8 cellular contexts compared by ENCODE assay signal in the genomic region with DNA sequence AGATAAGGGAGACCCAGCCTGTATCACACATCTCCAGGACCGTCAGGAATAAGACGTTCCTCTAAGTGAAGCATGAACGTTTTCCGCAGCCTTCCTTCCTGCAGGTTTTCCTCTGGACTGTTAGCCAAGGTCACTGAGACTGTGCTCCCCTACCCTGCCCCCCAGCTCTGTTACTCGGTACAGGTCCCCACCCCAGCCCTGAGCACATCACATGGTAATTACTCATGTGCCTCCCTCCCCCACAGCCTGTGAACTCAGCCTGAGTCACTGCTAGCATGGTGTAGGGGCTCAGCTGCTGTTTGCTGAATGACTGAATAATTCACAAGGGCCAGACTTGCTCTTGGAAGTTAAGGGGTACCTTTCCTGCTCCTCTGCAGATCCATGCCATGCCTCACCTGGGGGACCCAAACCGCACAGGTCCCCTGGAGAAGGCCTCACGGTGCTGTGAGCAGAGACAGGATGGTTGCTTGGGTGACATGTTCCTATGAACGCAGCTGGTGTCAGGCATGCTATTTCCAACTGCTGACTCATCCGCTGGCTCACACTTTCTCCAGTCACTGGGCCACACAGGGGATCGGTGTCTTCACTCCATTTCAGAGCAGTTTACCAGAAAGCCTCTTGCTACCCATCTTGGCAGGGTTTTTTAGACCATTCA.
A peak's percentile ranks its signal among the peaks of the same experiment; 100 is the strongest.
DNase-seq lines count a peak whose midpoint lies in the region; ATAC-seq, FAIRE-seq and TF ChIP-seq lines count a peak whose summit lies in the region.

No MANE protein-coding gene starts in this region.

- no peaks in the 10 kb centered on the region for H3K79me2 ChIP-seq in neural progenitor cell (ENCODE audit: low read depth)

- ATAC-seq in esophagus mucosa (peak; percentile 95), GM21360 (IDR thresholded peaks at IDR 0.05; ENCODE audit: unreplicated experiment) (no peak)

- no peak for TF ChIP-seq POLR2A in GM12892 (IDR thresholded peaks at IDR 0.05; ENCODE audit: low read depth, low read length)

- no peaks in the 10 kb centered on the region for H3K9me3 ChIP-seq in neural progenitor cell (ENCODE audit: low read depth)

- no peaks in the 10 kb centered on the region for H3K36me3 Mint-ChIP-seq in neural progenitor cell

- no peak for TF ChIP-seq CTCF in neural progenitor cell (IDR thresholded peaks at IDR 0.05)

- no peak overlapping the region for H3K9ac ChIP-seq in neural progenitor cell

- no peak overlapping the region for H2AFZ ChIP-seq in neural progenitor cell (replicated peaks)

- peaks cover 5% of the 10 kb centered on the region for H3K27me3 Mint-ChIP-seq in neural progenitor cell (ENCODE audit: insufficient read depth, low read depth)

- no peaks in the 10 kb centered on the region for H3F3A ChIP-seq in neural progenitor cell (ENCODE audit: low read depth)

- peaks cover 20% of the 10 kb centered on the region for H3K4me1 Mint-ChIP-seq in neural progenitor cell

- no peak overlapping the region for H3K27ac Mint-ChIP-seq in neural progenitor cell

- DNase-seq in GM12892 (ENCODE audit: insufficient read length) = no peak
- peak; percentile 15 for DNase-seq in NCI-H2196 treated with DMSO at 0.1 percent for 48 hours (lab: John Stamatoyannopoulos, UW; ENCODE audit: unreplicated experiment)
- DNase-seq in activated CD8-positive, alpha-beta memory T cell treated with anti-CD3 and anti-CD28 coated beads, Interleukin-2, amount 50 U/mL, for 4 hours = peak; percentile 75
- peak in 49 of 56 donors; percentile 15 to 92 (median 72) for DNase-seq in nucleus accumbens (lab: John Stamatoyannopoulos, UW)
- peak; percentile 85 for DNase-seq in superior temporal gyrus (ENCODE audit: extremely low spot score)
- DNase-seq in neural progenitor cell (ENCODE audit: low spot score) = no peak

- H3K27ac ChIP-seq in neural progenitor cell = no peak overlapping the region

- no peaks in the 10 kb centered on the region for H3K27me3 ChIP-seq in neural progenitor cell

- no peaks in the 10 kb centered on the region for H4K20me1 ChIP-seq in neural progenitor cell (ENCODE audit: low read depth)

- H3K9me3 Mint-ChIP-seq in neural progenitor cell = no peaks in the 10 kb centered on the region

- peak; percentile 33 for FAIRE-seq in GM12892 (lab: Jason Lieb, UNC)

- H3K4me3 Mint-ChIP-seq in neural progenitor cell = no peak overlapping the region

- no peak overlapping the region for H3K4me3 ChIP-seq in neural progenitor cell

- H3K4me1 ChIP-seq in neural progenitor cell = no peaks in the 10 kb centered on the region

- no peak overlapping the region for H3K4me2 ChIP-seq in neural progenitor cell

- H3K36me3 ChIP-seq in neural progenitor cell = no peaks in the 10 kb centered on the region

Comparison
In these comparisons a context has a peak if more than half of its experiments do, and no peak if none do; other contexts are left out.
1. DNase-seq: peak in NCI-H2196 treated with DMSO at 0.1 percent for 48 hours (single experiment), activated CD8-positive, alpha-beta memory T cell treated with anti-CD3 and anti-CD28 coated beads, Interleukin-2, amount 50 U/mL, for 4 hours (single experiment), nucleus accumbens (49 of 56) and superior temporal gyrus (single experiment); none in GM12892 (single experiment) and neural progenitor cell (single experiment).